In genomic region chr22:45717787-45718186, GRCh38 we compare ENCODE assay signal across 16 cellular contexts. TPM values are rescaled to one million over a fixed set of nuclear protein-coding genes. Genes with fewer than 3 reads are reported as not detected.
DNase-seq lines count a peak whose midpoint lies in the region; FAIRE-seq and TF ChIP-seq lines count a peak whose summit lies in the region.
"Had no signal": no experiment of that assay in that cellular context is flagged by ENCODE, and none has a peak within 500 bp of the region (broad histone marks: within the 10 kb centered on the region; RNA-seq: fewer than 3 reads in every experiment).

No MANE protein-coding gene starts in this region.

- peaks cover 19% of the 10 kb centered on the region for H4K20me1 ChIP-seq in osteoblast (ENCODE audit: insufficient read depth, low read length)

- H3K27ac ChIP-seq in osteoblast (ENCODE audit: low read depth, low read length) = peak overlapping the region; percentile 77
- H3K27ac ChIP-seq: heart right ventricle, testis had no signal

- H3K4me2 ChIP-seq in osteoblast (ENCODE audit: insufficient read depth, low read length) = peak overlapping the region; percentile 33

- H3K36me3 ChIP-seq in osteoblast (ENCODE audit: insufficient read depth, low read length) (peaks cover 64% of the 10 kb centered on the region), HAP-1 (replicated peaks) (peaks cover 17% of the 10 kb centered on the region)

- H3K4me1 ChIP-seq in osteoblast (ENCODE audit: insufficient read depth, low read length) (peaks cover 23% of the 10 kb centered on the region), HAP-1 (no peaks in the 10 kb centered on the region)
- H3K4me1 ChIP-seq: testis had no signal

- no peaks in the 10 kb centered on the region for H3K9me3 ChIP-seq in osteoblast (ENCODE audit: low read depth, low read length)
- no peaks in the 10 kb centered on the region for H3K9me3 ChIP-seq in HAP-1
- H3K9me3 ChIP-seq: heart right ventricle, testis had no signal

- DNase-seq in RCC 7860 (ENCODE audit: low spot score) (peak; percentile 67), epithelial cell of esophagus (ENCODE audit: low read depth) (peak; percentile 71), osteoblast (ENCODE audit: insufficient read length, low spot score, missing footprints) (no peak), HAP-1 (ENCODE audit: low spot score in 2 of 2) (no peak), HUDEP-2 (lab: John Stamatoyannopoulos, UW; ENCODE audit: unreplicated experiment in 76 of 76) (no peak)
- DNase-seq in activated naive CD4-positive, alpha-beta T cell treated with anti-CD3 and anti-CD28 coated beads, Interleukin-2, amount 50 U/mL, for 16 hours = no peak
- no peak for DNase-seq in stimulated activated CD4-positive, alpha-beta T cell treated with anti-CD3 and anti-CD28 coated beads, Interleukin-4, amount 100 ng/mL, for 1 hour
- DNase-seq: activated CD4-positive, alpha-beta T cell treated with anti-CD3 and anti-CD28 coated beads for 48 hours; activated T-cell treated with anti-CD3 and anti-CD28 coated beads, Interleukin-2, amount 50 U/mL, for 48 hours; amygdala; effector CD8-positive, alpha-beta T cell; heart right ventricle; Karpas-422; NCI-H187 treated with DMSO at 0.1 percent for 48 hours; testis had no signal

- FAIRE-seq in G401.6 (lab: Jason Lieb, UNC) (peak; percentile 19), RCC 7860 (lab: Jason Lieb, UNC) (peak; percentile 78)

- H3K4me3 ChIP-seq in epithelial cell of esophagus (ENCODE audit: low read length) (no peak overlapping the region), osteoblast (ENCODE audit: insufficient read depth, low read length) (no peak overlapping the region), HAP-1 (no peak overlapping the region)
- H3K4me3 ChIP-seq: heart right ventricle, testis had no signal

- H3K27me3 ChIP-seq in osteoblast (ENCODE audit: insufficient read depth, low read length) (no peaks in the 10 kb centered on the region), HAP-1 (ENCODE audit: low read depth) (no peaks in the 10 kb centered on the region)
- H3K27me3 ChIP-seq: heart right ventricle, testis had no signal

- peaks cover 91% of the 10 kb centered on the region for H3K79me2 ChIP-seq in osteoblast (ENCODE audit: insufficient read depth, low read length)

- in situ Hi-C loops in HAP-1 (cut with MboI; ENCODE audit: low sequenced_read_pairs) = no loop called here

- no peak overlapping the region for H2AFZ ChIP-seq in osteoblast (ENCODE audit: low read length)

- no peak for TF ChIP-seq CTCF in epithelial cell of esophagus (IDR thresholded peaks at IDR 0.05; ENCODE audit: insufficient read depth, low read depth, low read length, missing control alignments)
- TF ChIP-seq CTCF in osteoblast (IDR thresholded peaks at IDR 0.05; ENCODE audit: extremely low read depth, low read depth, low read length) = no peak

RNA-seq across cellular contexts. Expression of gene ATXN10, which starts 46.2 kb away (rescaled TPM):
- total RNA-seq in osteoblast = 130 and 138 TPM in 2 replicates

Comparison
In these comparisons a context has a peak if more than half of its experiments do, and no peak if none do; other contexts are left out.
1. DNase-seq: peak in RCC 7860 (single experiment) and epithelial cell of esophagus (single experiment); none in osteoblast (single experiment), activated naive CD4-positive, alpha-beta T cell treated with anti-CD3 and anti-CD28 coated beads, Interleukin-2, amount 50 U/mL, for 16 hours (single experiment), stimulated activated CD4-positive, alpha-beta T cell treated with anti-CD3 and anti-CD28 coated beads, Interleukin-4, amount 100 ng/mL, for 1 hour (single experiment), HAP-1 (0 of 2) and HUDEP-2 (0 of 76).